In the genomic region with DNA sequence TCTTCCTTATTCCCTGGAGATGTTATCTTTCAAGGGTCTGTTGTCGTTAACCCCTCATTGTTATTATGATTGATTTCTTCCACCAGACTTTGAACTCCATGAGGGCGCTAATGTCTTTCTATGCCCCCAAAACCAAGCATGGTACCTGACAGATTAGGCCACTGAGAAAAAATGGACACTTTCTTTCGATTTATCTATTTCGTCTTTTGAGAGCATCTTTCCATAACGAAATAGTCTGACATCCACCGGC, we compare ENCODE assay signal across 8 cellular contexts. TPM values are rescaled to one million over a fixed set of nuclear protein-coding genes. Genes with fewer than 3 reads are reported as not detected.
DNase-seq lines count a peak whose midpoint lies in the region; ATAC-seq and TF ChIP-seq lines count a peak whose summit lies in the region.

No MANE protein-coding gene starts in this region.

- H3K4me1 ChIP-seq in HEK293 (ENCODE audit: control insufficient read depth, insufficient read depth, low read length): no peaks in the 10 kb centered on the region
- H3K4me1 ChIP-seq in gastroesophageal sphincter: peaks cover 5 to 27% (median 6%) of the 10 kb centered on the region in 3 donors
- H3K4me1 ChIP-seq in smooth muscle cell (ENCODE audit: low read depth): peaks cover 10% of the 10 kb centered on the region

- H3K4me2 ChIP-seq in smooth muscle cell: peak overlapping the region; percentile 91

- DNase-seq in WERI-Rb-1 (no peak), smooth muscle cell (lab: John Stamatoyannopoulos, UW; ENCODE audit: unreplicated experiment) (no peak), OCI-M2 (lab: John Stamatoyannopoulos, UW; ENCODE audit: unreplicated experiment) (no peak), occipital lobe (lab: John Stamatoyannopoulos, UW) (no peak), dedifferentiated amniotic fluid mesenchymal stem cell (ENCODE audit: extremely low spot score) (no peak), DMS153 treated with DMSO at 0.1 percent for 48 hours (lab: John Stamatoyannopoulos, UW; ENCODE audit: unreplicated experiment) (no peak)

- CTCF ChIA-PET in HEK293 (lab: Yijun Ruan, JAX): interaction anchor here (0.7 kb wide), 2 partner anchors 389 to 491 kb away, joined by 4 read pairs; no protein-coding TSS in a partner anchor

- TF ChIP-seq CTCF in HEK293 (tag by site-specific recombination; IDR thresholded peaks at IDR 0.05): no peak
- TF ChIP-seq CTCF in WERI-Rb-1 (IDR thresholded peaks at IDR 0.05; ENCODE audit: low read depth, low read length): no peak
- no peak for TF ChIP-seq CTCF in gastroesophageal sphincter (IDR thresholded peaks at IDR 0.05)
- no peak for TF ChIP-seq CTCF in smooth muscle cell (IDR thresholded peaks at IDR 0.05; ENCODE audit: borderline replicate concordance, insufficient read depth, poor library complexity, severe bottlenecking)

- POLR2A ChIA-PET in HEK293 (lab: Yijun Ruan, JAX): interaction anchor here (0.9 to 2.3 kb wide), 6 partner anchors 21 to 387 kb away, joined by 3 to 9 read pairs (median 5); partner anchors contain the start of genes COPB1, CYP2R1 and PDE3B

- H3K4me3 ChIP-seq in HEK293 (ENCODE audit: low read depth, low read length): peak overlapping the region; percentile 81
- peak overlapping the region; percentile 73 for H3K4me3 ChIP-seq in WERI-Rb-1 (ENCODE audit: low read depth, low read length)
- peak overlapping the region; percentile 62 to 80 for H3K4me3 ChIP-seq in gastroesophageal sphincter
- peak overlapping the region; percentile 70 for H3K4me3 ChIP-seq in smooth muscle cell

- H4K20me1 ChIP-seq in smooth muscle cell (ENCODE audit: low read depth): no peaks in the 10 kb centered on the region

- peak overlapping the region; percentile 96 for H2AFZ ChIP-seq in smooth muscle cell (ENCODE audit: low read depth)

- WGBS in gastroesophageal sphincter (ENCODE audit: low coverage in 1 of 2), 2 donors: 26 to 27% methylated on average over 6 of the region's 6 CpGs
- WGBS in smooth muscle cell (ENCODE audit: low lambda C conversion rate): 56% methylated on average over 6 of the region's 6 CpGs

- no peak for TF ChIP-seq EP300 in gastroesophageal sphincter (IDR thresholded peaks at IDR 0.05)

- H3K9ac ChIP-seq in smooth muscle cell (ENCODE audit: low read depth): peak overlapping the region; percentile 94

- no peak for TF ChIP-seq POLR2A in gastroesophageal sphincter (IDR thresholded peaks at IDR 0.05)

- peaks cover 36% of the 10 kb centered on the region for H3K79me2 ChIP-seq in smooth muscle cell (ENCODE audit: low read depth)

- H3K36me3 ChIP-seq in HEK293 (ENCODE audit: control insufficient read depth in 2 of 2, insufficient read depth in 1 of 2, low read length in 2 of 2): peaks cover 16 to 32% of the 10 kb centered on the region in 2 experiments; a peak in 2 of 3 replicates
- peaks cover 31% of the 10 kb centered on the region for H3K36me3 ChIP-seq in WERI-Rb-1
- peaks cover 0 to 27% of the 10 kb centered on the region in 2 donors for H3K36me3 ChIP-seq in gastroesophageal sphincter
- peaks cover 11% of the 10 kb centered on the region for H3K36me3 ChIP-seq in smooth muscle cell (ENCODE audit: low read depth)

- peak overlapping the region; percentile 77; the same call in 1 of the 2 replicates for H3K27ac ChIP-seq in HEK293 (ENCODE audit: extremely low read depth, low read depth, low read length)
- H3K27ac ChIP-seq in WERI-Rb-1: peak overlapping the region; percentile 92
- peak overlapping the region; percentile 30 to 89 (median 84) for H3K27ac ChIP-seq in gastroesophageal sphincter
- peak overlapping the region; percentile 88 for H3K27ac ChIP-seq in smooth muscle cell (ENCODE audit: low read depth)

- no peaks in the 10 kb centered on the region for H3K9me3 ChIP-seq in HEK293 (ENCODE audit: control insufficient read depth, insufficient read depth, low read depth, low read length)
- no peaks in the 10 kb centered on the region for H3K9me3 ChIP-seq in WERI-Rb-1 (ENCODE audit: severe bottlenecking)
- no peaks in the 10 kb centered on the region for H3K9me3 ChIP-seq in gastroesophageal sphincter
- H3K9me3 ChIP-seq in smooth muscle cell (replicated peaks; ENCODE audit: low read depth): no peaks in the 10 kb centered on the region

- no peak for ATAC-seq in gastroesophageal sphincter

- H3K27me3 ChIP-seq in WERI-Rb-1 (ENCODE audit: insufficient read depth, low read depth, severe bottlenecking): no peaks in the 10 kb centered on the region
- no peaks in the 10 kb centered on the region for H3K27me3 ChIP-seq in gastroesophageal sphincter
- no peaks in the 10 kb centered on the region for H3K27me3 ChIP-seq in smooth muscle cell (ENCODE audit: low read depth)

- H3F3A ChIP-seq in smooth muscle cell (ENCODE audit: low read depth): no peaks in the 10 kb centered on the region

TF ChIP-seq in HEK293, 187 proteins besides CTCF, POLR2A, EP300 and RAD21:
- TF ChIP-seq ZBTB7A (tag by site-specific recombination; IDR thresholded peaks at IDR 0.05; ENCODE audit: low read depth) (no peak), ZNF777 (tag by site-specific recombination; IDR thresholded peaks at IDR 0.05; ENCODE audit: borderline replicate concordance) (no peak), ZNF558 (tag by site-specific recombination; IDR thresholded peaks at IDR 0.05) (no peak)
- TF ChIP-seq, protein P1, sequence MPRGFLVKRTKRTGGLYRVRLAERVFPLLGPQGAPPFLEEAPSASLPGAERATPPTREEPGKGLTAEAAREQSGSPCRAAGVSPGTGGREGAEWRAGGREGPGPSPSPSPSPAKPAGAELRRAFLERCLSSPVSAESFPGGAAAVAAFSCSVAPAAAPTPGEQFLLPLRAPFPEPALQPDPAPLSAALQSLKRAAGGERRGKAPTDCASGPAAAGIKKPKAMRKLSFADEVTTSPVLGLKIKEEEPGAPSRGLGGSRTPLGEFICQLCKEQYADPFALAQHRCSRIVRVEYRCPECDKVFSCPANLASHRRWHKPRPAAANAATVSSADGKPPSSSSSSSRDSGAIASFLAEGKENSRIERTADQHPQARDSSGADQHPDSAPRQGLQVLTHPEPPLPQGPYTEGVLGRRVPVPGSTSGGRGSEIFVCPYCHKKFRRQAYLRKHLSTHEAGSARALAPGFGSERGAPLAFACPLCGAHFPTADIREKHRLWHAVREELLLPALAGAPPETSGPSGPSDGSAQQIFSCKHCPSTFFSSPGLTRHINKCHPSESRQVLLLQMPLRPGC (tag by site-specific recombination; IDR thresholded peaks at IDR 0.05): no peak

RNA-seq across cellular contexts. Expression of gene PSMA1, which starts 0.6 kb away (rescaled TPM):
- total RNA-seq in gastroesophageal sphincter (100 to 1,000 TPM in 2 of 4 donors, 10 to 100 TPM in 2; 84.7 to 135 (median 106) TPM), smooth muscle cell (205 and 207 TPM in 2 replicates), occipital lobe (153 TPM)
- polyA plus RNA-seq in smooth muscle cell: 236 and 256 TPM in 2 replicates

RNA-seq across cellular contexts. Expression of gene COPB1, which starts 21.2 kb away (rescaled TPM):
- total RNA-seq in gastroesophageal sphincter: 100 to 1,000 TPM in 2 of 4 donors, 10 to 100 TPM in 2; 74.5 to 130 (median 101) TPM
- total RNA-seq in smooth muscle cell: 299 and 365 TPM in 2 replicates
- polyA plus RNA-seq in smooth muscle cell: 130 and 135 TPM in 2 replicates
- total RNA-seq in occipital lobe: 154 TPM
